12 cellular contexts compared by ENCODE assay signal in the genomic region with DNA sequence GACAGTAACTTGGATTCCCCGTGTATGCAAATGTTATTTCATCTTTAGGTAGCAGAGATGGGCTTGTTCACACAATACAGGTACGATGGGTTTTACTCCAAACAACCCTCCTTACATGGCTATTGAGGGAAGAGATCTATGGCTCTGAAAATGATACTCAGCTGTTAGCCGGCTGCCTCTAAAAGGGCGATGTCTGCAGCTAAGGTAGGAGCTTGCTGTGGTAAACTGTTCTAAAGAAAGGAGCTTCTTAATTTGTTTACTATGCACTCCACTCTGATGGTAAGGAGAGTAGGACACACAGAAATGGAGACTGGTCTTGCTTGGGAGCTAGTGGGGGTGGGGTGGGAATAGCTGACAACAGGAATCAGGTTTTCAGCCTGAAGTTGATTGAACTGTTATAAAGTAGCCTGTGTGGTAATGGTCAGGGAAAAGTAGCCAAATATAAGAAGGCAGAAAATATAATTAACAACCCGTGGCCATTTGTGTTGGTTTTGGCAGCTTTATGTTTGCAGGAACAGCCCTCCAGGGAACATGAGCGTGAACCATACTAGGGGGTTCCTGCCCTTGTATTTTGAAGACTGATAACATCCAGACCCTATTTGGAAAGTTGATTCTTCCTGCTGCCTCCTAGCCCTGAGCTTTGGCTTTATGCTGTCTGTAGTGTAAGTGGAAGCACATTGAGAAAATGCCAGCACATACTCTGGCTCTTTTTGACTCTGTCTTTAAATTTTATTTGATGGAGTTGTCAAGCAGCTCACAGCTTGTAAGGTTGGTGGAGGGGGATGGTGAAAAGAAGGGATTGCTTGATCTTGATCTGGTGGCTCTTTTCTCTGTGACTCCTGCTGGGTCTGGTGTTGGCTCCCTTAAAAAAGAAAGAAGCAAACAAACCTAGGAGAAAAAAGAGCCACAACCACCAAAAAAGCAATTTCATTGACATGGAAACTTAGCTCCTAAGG.
A peak's percentile ranks its signal among the peaks of the same experiment; 100 is the strongest.
DNase-seq lines count a peak whose midpoint lies in the region; ATAC-seq and TF ChIP-seq lines count a peak whose summit lies in the region.
"Had no signal": no experiment of that assay in that cellular context is flagged by ENCODE, and none has a peak within 500 bp of the region (broad histone marks: within the 10 kb centered on the region; RNA-seq: fewer than 3 reads in every experiment).

No MANE protein-coding gene starts in this region.

- no peaks in the 10 kb centered on the region for H3K9me3 Mint-ChIP-seq in mesothelial cell of epicardium
- peaks cover 2% of the 10 kb centered on the region for H3K9me3 Mint-ChIP-seq in CD4-positive, alpha-beta T cell

- CTCF ChIA-PET in CD4-positive, alpha-beta T cell (lab: Charles Lee) = no interaction called here

- intact Hi-C loops in ascending aorta (cut with DNase I) (loop anchor here (10.0 kb wide), 1 partner anchor 317 kb away; no protein-coding TSS in a partner anchor), upper lobe of right lung (cut with DNase I) (no loop called here)
- intact Hi-C loops in CD4-positive, alpha-beta T cell (cut with DNase I, micrococcal nuclease) = no loop called here

- POLR2A ChIA-PET in CD4-positive, alpha-beta T cell (lab: Charles Lee) = interaction anchor here (0.5 kb wide), 1 partner anchor 402 kb away, joined by 3 read pairs; no protein-coding TSS in a partner anchor

- H3K27me3 ChIP-seq in ascending aorta = no peaks in the 10 kb centered on the region
- H3K27me3 ChIP-seq in upper lobe of right lung = peaks cover 8% of the 10 kb centered on the region
- H3K27me3 ChIP-seq in CD4-positive, alpha-beta T cell (ENCODE audit: control insufficient read depth, insufficient read depth, low read length) = peaks cover 35% of the 10 kb centered on the region

- TF ChIP-seq CTCF in ascending aorta (IDR thresholded peaks at IDR 0.05) (no peak), mesothelial cell of epicardium (IDR thresholded peaks at IDR 0.05; ENCODE audit: unreplicated experiment) (no peak), upper lobe of right lung (IDR thresholded peaks at IDR 0.05) (no peak)
- no peak for TF ChIP-seq CTCF in CD4-positive, alpha-beta T cell (IDR thresholded peaks at IDR 0.05)

- H3K4me1 Mint-ChIP-seq in mesothelial cell of epicardium = peaks cover 52% of the 10 kb centered on the region
- H3K4me1 Mint-ChIP-seq in CD4-positive, alpha-beta T cell (ENCODE audit: low read depth) = peaks cover 5% of the 10 kb centered on the region

- no peak overlapping the region for H3K27ac Mint-ChIP-seq in mesothelial cell of epicardium
- no peak overlapping the region for H3K27ac Mint-ChIP-seq in CD4-positive, alpha-beta T cell

- no peak for ATAC-seq in upper lobe of right lung
- ATAC-seq in HG03342 (IDR thresholded peaks at IDR 0.05; ENCODE audit: unreplicated experiment) = no peak
- no peak for ATAC-seq in CD4-positive, alpha-beta T cell (ENCODE audit: poor library complexity)

- peaks cover 61% of the 10 kb centered on the region for H3K27me3 Mint-ChIP-seq in mesothelial cell of epicardium (ENCODE audit: low read depth)
- peaks cover 70% of the 10 kb centered on the region for H3K27me3 Mint-ChIP-seq in CD4-positive, alpha-beta T cell

- no peaks in the 10 kb centered on the region for H3K9me3 ChIP-seq in ascending aorta
- H3K9me3 ChIP-seq in upper lobe of right lung = no peaks in the 10 kb centered on the region
- H3K9me3 ChIP-seq in CD4-positive, alpha-beta T cell (ENCODE audit: control insufficient read depth, low read length) = no peaks in the 10 kb centered on the region

- H3K4me1 ChIP-seq in ascending aorta (peaks cover 2 to 7% of the 10 kb centered on the region in 2 donors), upper lobe of right lung (peaks cover 10% of the 10 kb centered on the region)

- H3K4me3 Mint-ChIP-seq in mesothelial cell of epicardium = peak overlapping the region; percentile 95
- no peak overlapping the region for H3K4me3 Mint-ChIP-seq in CD4-positive, alpha-beta T cell

- H3K4me3 ChIP-seq in ascending aorta (peak overlapping the region; percentile 39 to 73), upper lobe of right lung (peak overlapping the region; percentile 59)

- H3K36me3 Mint-ChIP-seq in mesothelial cell of epicardium = no peaks in the 10 kb centered on the region
- no peaks in the 10 kb centered on the region for H3K36me3 Mint-ChIP-seq in CD4-positive, alpha-beta T cell (ENCODE audit: low read depth)

- DNase-seq in NCI-H2171 treated with DMSO at 0.1 percent for 48 hours (lab: John Stamatoyannopoulos, UW) (peak; percentile 45), NCI-H2171 (lab: John Stamatoyannopoulos, UW) (no peak), ascending aorta (ENCODE audit: low spot score in 2 of 2) (no peak), mesothelial cell of epicardium (ENCODE audit: low spot score in 2 of 2, unreplicated experiment in 2 of 2) (no peak), upper lobe of right lung (no peak)
- DNase-seq in CD4-positive, alpha-beta T cell = no peak
- no peak for DNase-seq in NK-92 treated with Interleukin-12 subunit alpha and Interleukin-12 subunit beta, amount 100 ng/mL, for 24 hours (lab: John Stamatoyannopoulos, UW)
- DNase-seq: activated CD4-positive, CD25-positive, alpha-beta regulatory T cell; activated T-cell treated with anti-CD3 and anti-CD28 coated beads for 4 hours; NCI-H82; stimulated activated naive CD4-positive, alpha-beta T cell had no signal

- H3K36me3 ChIP-seq in ascending aorta (no peaks in the 10 kb centered on the region), upper lobe of right lung (no peaks in the 10 kb centered on the region)

- H3K27ac ChIP-seq in ascending aorta (no peak overlapping the region), upper lobe of right lung (no peak overlapping the region)
- H3K27ac ChIP-seq in CD4-positive, alpha-beta T cell (ENCODE audit: low read depth, low read length) = no peak overlapping the region
